ENCODE assay signal across 9 cellular contexts in genomic region chr22:37428649-37429586, GRCh38. TPM values are rescaled to one million over a fixed set of nuclear protein-coding genes. Genes with fewer than 3 reads are reported as not detected.
DNase-seq lines count a peak whose midpoint lies in the region; ATAC-seq and TF ChIP-seq lines count a peak whose summit lies in the region.
"Had no signal": no experiment of that assay in that cellular context is flagged by ENCODE, and none has a peak within 500 bp of the region (broad histone marks: within the 10 kb centered on the region; RNA-seq: fewer than 3 reads in every experiment).

No MANE protein-coding gene starts in this region.

- no peak for ATAC-seq in GM19035 (IDR thresholded peaks at IDR 0.05; ENCODE audit: unreplicated experiment)

- peak; percentile 90 for TF ChIP-seq CTCF in CD14-positive monocyte (IDR thresholded peaks at IDR 0.05)
- peak; percentile 70 for TF ChIP-seq CTCF in HL-60 (IDR thresholded peaks at IDR 0.05; ENCODE audit: insufficient read depth, low read length)
- no peak for TF ChIP-seq CTCF in lower leg skin (IDR thresholded peaks at IDR 0.05)

- peaks cover 66% of the 10 kb centered on the region for H3K27me3 ChIP-seq in HL-60 (ENCODE audit: insufficient read depth, poor library complexity, severe bottlenecking)
- H3K27me3 ChIP-seq: ovary had no signal

- intact Hi-C loops in CD14-positive monocyte (cut with micrococcal nuclease) (no loop called here), lower leg skin (cut with DNase I; ENCODE audit: low total_unique reads) (no loop called here)

- no peak overlapping the region for H3K27ac Mint-ChIP-seq in CD14-positive monocyte

- H3K4me3 ChIP-seq in HL-60 (replicated peaks; ENCODE audit: insufficient read depth, low read length): no peak overlapping the region
- H3K4me3 ChIP-seq in lower leg skin (ENCODE audit: low read depth, poor library complexity, severe bottlenecking): no peak overlapping the region
- H3K4me3 ChIP-seq: ovary had no signal

- TF ChIP-seq POLR2A in lower leg skin (IDR thresholded peaks at IDR 0.05): no peak

- H3K4me3 Mint-ChIP-seq in CD14-positive monocyte: peak overlapping the region in 1 of 2 donors; percentile 79

- no peak overlapping the region for H3K27ac ChIP-seq in HL-60 (replicated peaks)
- H3K27ac ChIP-seq: ovary had no signal

- H3K9me3 Mint-ChIP-seq in CD14-positive monocyte: peaks cover 4 to 31% (median 13%) of the 10 kb centered on the region in 7 donors

- H3K27me3 Mint-ChIP-seq in CD14-positive monocyte (ENCODE audit: low read depth in 3 of 3): peaks cover 55 to 71% (median 57%) of the 10 kb centered on the region in 3 donors

- peaks cover 0 to 11% of the 10 kb centered on the region in 2 donors for H3K36me3 Mint-ChIP-seq in CD14-positive monocyte

- 29 to 34% methylated on average over 14 to 15 of the region's 15 CpGs for WGBS in lower leg skin, 2 donors

- H3K4me1 Mint-ChIP-seq in CD14-positive monocyte: peaks cover 21% of the 10 kb centered on the region

- DNase-seq in CD14-positive monocyte (ENCODE audit: low spot score) (no peak), HL-60 (ENCODE audit: low read depth in 1 of 2, low spot score in 1 of 2) (peak in 1 of 2 experiments; percentile 45), T-helper 1 cell (peak in 4 of 5 donors; percentile 31 to 48 (median 39)), astrocyte of the hippocampus (ENCODE audit: low read depth, low spot score) (peak; percentile 74), left kidney (ENCODE audit: low read depth, low spot score) (peak; percentile 90), lower leg skin (ENCODE audit: low spot score in 2 of 2) (no peak)
- DNase-seq in stimulated activated CD8-positive, alpha-beta memory T cell treated with anti-CD3 and anti-CD28 coated beads, Interleukin-4, amount 100 ng/mL, for 24 hours (ENCODE audit: low read depth): peak; percentile 34

RNA-seq across cellular contexts. Expression of gene ELFN2, which starts 1.6 kb away (rescaled TPM):
- polyA plus RNA-seq in CD14-positive monocyte: not detected
- 1 to 10 TPM in 2 of 4 donors, under 1 TPM in 2; 0.26 to 1.5 (median 0.82) TPM for total RNA-seq in lower leg skin

RNA-seq across cellular contexts. Expression of gene MFNG, which starts 57.3 kb away (rescaled TPM):
- polyA plus RNA-seq in CD14-positive monocyte: 100 to 1,000 TPM; 181 to 196 TPM
- total RNA-seq in lower leg skin: 10 to 100 TPM in 1 of 4 donors, 1 to 10 TPM in 3; 5.7 to 13.0 (median 6.3) TPM

Comparison
In these comparisons a context has a peak if more than half of its experiments do, and no peak if none do; other contexts are left out.
1. DNase-seq: peak in T-helper 1 cell (4 of 5), astrocyte of the hippocampus (single experiment), left kidney (single experiment) and stimulated activated CD8-positive, alpha-beta memory T cell treated with anti-CD3 and anti-CD28 coated beads, Interleukin-4, amount 100 ng/mL, for 24 hours (single experiment); none in CD14-positive monocyte (single experiment) and lower leg skin (0 of 2).
2. CTCF ChIP-seq: peak in CD14-positive monocyte (single experiment) and HL-60 (single experiment); none in lower leg skin (0 of 3).